ENCODE assay signal across 18 cellular contexts in the genomic region with DNA sequence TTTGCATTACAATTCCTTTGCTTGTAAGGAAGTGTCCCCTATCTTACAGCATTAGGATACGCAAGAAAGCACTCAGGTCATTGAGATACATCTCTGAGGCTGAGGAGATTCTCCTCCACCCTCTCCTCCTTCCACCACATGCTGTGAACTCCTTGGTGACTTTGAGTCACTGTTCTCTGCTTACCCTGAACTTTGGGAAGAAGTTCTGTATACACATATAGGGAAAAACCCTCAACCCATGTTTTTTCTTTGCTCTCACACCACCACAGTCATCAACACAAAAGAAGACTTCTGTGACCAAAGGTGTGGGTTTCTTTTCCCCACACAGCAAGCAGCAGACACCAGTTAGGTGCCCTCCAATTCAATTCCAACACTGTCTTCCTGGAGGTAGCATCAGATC. TPM values are rescaled to one million over a fixed set of nuclear protein-coding genes. Genes with fewer than 3 reads are reported as not detected.
"Had no signal": no experiment of that assay in that cellular context is flagged by ENCODE, and none has a peak within 500 bp of the region (broad histone marks: within the 10 kb centered on the region; RNA-seq: fewer than 3 reads in every experiment).

No MANE protein-coding gene starts in this region.

- H3K27ac Mint-ChIP-seq: activated B cell treated with CpG ODN at 0.5 μM for 24 hours, neural progenitor cell had no signal

- H3K9me3 ChIP-seq: ascending aorta, pancreas, stomach, vagina had no signal

- ATAC-seq: pancreas, T-cell had no signal

- H3K4me3 Mint-ChIP-seq: activated B cell treated with CpG ODN at 0.5 μM for 24 hours, neural progenitor cell, T-cell had no signal

- H3K4me1 ChIP-seq: ascending aorta, neural progenitor cell, pancreas, stomach, vagina had no signal

- DNase-seq: activated B cell treated with CpG ODN at 0.5 μM for 24 hours; activated CD8-positive, alpha-beta memory T cell treated with anti-CD3 and anti-CD28 coated beads, Interleukin-2, amount 50 U/mL, for 4 hours; activated gamma-delta T cell; effector CD8-positive, alpha-beta T cell; kidney glomerular epithelial cell; pancreas; stimulated activated CD4-positive, alpha-beta T cell treated with anti-CD3 and anti-CD28 coated beads, Interleukin-2, amount 100 ng/mL, for 48 hours; stomach; T-cell had no signal

- H2AFZ ChIP-seq: hepatocyte, neural progenitor cell had no signal

- H3K4me1 Mint-ChIP-seq: neural progenitor cell had no signal

- H3K27me3 ChIP-seq: ascending aorta, cardiac muscle cell, hepatocyte, neural progenitor cell, pancreas, stomach, vagina had no signal

- H3K27ac ChIP-seq: ascending aorta, cardiac muscle cell, coronary artery, hepatocyte, neural progenitor cell, pancreas, stomach, vagina had no signal

- H3K4me3 ChIP-seq: ascending aorta, cardiac muscle cell, coronary artery, hepatocyte, neural progenitor cell, pancreas, stomach, vagina had no signal

- H3K27me3 Mint-ChIP-seq: activated B cell treated with CpG ODN at 0.5 μM for 24 hours, T-cell had no signal

- H3K4me2 ChIP-seq: hepatocyte, neural progenitor cell had no signal

- H3K9ac ChIP-seq: neural progenitor cell had no signal

- H3K9me3 Mint-ChIP-seq: activated B cell treated with CpG ODN at 0.5 μM for 24 hours, T-cell had no signal

RNA-seq across cellular contexts. Expression of gene SCGB3A1, which starts 59.0 kb away (rescaled TPM):
- total RNA-seq: activated B cell treated with CpG ODN at 0.5 μM for 24 hours, ascending aorta, cardiac muscle cell, epithelial cell of proximal tubule, hepatocyte, liver, renal cortical epithelial cell, vagina had no signal
- polyA plus RNA-seq: hepatocyte had no signal
